Comparison of ENCODE assay signal across 2 cellular contexts in the genomic region with DNA sequence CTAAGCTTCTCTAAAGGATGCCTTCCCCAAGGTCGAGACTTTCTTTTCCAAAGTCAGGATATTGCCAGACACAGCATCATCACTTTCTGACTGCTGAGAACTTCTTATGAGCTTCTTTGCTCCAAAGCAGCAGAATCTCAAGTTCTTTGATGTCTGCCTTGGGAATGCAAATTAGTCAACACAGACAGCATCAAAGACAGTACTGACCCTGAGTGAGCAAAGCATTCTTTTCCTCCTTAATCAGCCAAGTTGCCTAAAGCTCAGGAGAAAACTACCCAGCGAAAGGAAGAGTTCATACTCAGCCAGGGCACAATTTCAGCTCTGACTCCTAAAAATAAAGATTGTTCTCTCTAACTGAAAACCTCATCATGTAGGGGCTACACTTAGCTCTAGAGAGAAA.
TF ChIP-seq lines count a peak whose summit lies in the region.

No MANE protein-coding gene starts in this region.

TF ChIP-seq in SK-N-SH treated with all-trans-retinoic acid at 6 μM for 48 hours, 23 proteins besides CTCF, POLR2A, EP300 and RAD21 (continued from another document):
- TF ChIP-seq, protein P1, sequence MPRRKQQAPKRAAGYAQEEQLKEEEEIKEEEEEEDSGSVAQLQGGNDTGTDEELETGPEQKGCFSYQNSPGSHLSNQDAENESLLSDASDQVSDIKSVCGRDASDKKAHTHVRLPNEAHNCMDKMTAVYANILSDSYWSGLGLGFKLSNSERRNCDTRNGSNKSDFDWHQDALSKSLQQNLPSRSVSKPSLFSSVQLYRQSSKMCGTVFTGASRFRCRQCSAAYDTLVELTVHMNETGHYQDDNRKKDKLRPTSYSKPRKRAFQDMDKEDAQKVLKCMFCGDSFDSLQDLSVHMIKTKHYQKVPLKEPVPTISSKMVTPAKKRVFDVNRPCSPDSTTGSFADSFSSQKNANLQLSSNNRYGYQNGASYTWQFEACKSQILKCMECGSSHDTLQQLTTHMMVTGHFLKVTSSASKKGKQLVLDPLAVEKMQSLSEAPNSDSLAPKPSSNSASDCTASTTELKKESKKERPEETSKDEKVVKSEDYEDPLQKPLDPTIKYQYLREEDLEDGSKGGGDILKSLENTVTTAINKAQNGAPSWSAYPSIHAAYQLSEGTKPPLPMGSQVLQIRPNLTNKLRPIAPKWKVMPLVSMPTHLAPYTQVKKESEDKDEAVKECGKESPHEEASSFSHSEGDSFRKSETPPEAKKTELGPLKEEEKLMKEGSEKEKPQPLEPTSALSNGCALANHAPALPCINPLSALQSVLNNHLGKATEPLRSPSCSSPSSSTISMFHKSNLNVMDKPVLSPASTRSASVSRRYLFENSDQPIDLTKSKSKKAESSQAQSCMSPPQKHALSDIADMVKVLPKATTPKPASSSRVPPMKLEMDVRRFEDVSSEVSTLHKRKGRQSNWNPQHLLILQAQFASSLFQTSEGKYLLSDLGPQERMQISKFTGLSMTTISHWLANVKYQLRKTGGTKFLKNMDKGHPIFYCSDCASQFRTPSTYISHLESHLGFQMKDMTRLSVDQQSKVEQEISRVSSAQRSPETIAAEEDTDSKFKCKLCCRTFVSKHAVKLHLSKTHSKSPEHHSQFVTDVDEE (CRISPR knock-in tag; IDR thresholded peaks at IDR 0.05), result no peak
- TF ChIP-seq TOX (CRISPR knock-in tag; IDR thresholded peaks at IDR 0.05; ENCODE audit: borderline replicate concordance), result no peak
- no peak for TF ChIP-seq TCF4 (CRISPR knock-in tag; IDR thresholded peaks at IDR 0.05; ENCODE audit: borderline replicate concordance)
- no peak for TF ChIP-seq ZNF565 (CRISPR knock-in tag; conservative IDR thresholded peaks at IDR 0.05; ENCODE audit: low read depth)
- TF ChIP-seq BACH2 (CRISPR knock-in tag; IDR thresholded peaks at IDR 0.05; ENCODE audit: borderline replicate concordance), result no peak
- TF ChIP-seq ZFP30 (CRISPR knock-in tag; IDR thresholded peaks at IDR 0.05), result no peak
- TF ChIP-seq, protein P2, sequence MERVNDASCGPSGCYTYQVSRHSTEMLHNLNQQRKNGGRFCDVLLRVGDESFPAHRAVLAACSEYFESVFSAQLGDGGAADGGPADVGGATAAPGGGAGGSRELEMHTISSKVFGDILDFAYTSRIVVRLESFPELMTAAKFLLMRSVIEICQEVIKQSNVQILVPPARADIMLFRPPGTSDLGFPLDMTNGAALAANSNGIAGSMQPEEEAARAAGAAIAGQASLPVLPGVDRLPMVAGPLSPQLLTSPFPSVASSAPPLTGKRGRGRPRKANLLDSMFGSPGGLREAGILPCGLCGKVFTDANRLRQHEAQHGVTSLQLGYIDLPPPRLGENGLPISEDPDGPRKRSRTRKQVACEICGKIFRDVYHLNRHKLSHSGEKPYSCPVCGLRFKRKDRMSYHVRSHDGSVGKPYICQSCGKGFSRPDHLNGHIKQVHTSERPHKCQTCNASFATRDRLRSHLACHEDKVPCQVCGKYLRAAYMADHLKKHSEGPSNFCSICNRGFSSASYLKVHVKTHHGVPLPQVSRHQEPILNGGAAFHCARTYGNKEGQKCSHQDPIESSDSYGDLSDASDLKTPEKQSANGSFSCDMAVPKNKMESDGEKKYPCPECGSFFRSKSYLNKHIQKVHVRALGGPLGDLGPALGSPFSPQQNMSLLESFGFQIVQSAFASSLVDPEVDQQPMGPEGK (CRISPR knock-in tag; IDR thresholded peaks at IDR 0.05; ENCODE audit: borderline replicate concordance), result no peak
- TF ChIP-seq RARB (CRISPR knock-in tag; IDR thresholded peaks at IDR 0.05), result no peak
- TF ChIP-seq ARNTL (CRISPR knock-in tag; IDR thresholded peaks at IDR 0.05; ENCODE audit: borderline replicate concordance, low read depth), result no peak
- no peak for TF ChIP-seq ISL1 (CRISPR knock-in tag; IDR thresholded peaks at IDR 0.05)
- TF ChIP-seq ZFP3 (CRISPR knock-in tag; IDR thresholded peaks at IDR 0.05), result no peak
- TF ChIP-seq, protein P3, sequence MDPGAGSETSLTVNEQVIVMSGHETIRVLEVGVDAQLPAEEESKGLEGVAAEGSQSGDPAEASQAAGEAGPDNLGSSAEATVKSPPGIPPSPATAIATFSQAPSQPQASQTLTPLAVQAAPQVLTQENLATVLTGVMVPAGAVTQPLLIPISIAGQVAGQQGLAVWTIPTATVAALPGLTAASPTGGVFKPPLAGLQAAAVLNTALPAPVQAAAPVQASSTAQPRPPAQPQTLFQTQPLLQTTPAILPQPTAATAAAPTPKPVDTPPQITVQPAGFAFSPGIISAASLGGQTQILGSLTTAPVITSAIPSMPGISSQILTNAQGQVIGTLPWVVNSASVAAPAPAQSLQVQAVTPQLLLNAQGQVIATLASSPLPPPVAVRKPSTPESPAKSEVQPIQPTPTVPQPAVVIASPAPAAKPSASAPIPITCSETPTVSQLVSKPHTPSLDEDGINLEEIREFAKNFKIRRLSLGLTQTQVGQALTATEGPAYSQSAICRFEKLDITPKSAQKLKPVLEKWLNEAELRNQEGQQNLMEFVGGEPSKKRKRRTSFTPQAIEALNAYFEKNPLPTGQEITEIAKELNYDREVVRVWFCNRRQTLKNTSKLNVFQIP (CRISPR knock-in tag; IDR thresholded peaks at IDR 0.05; ENCODE audit: borderline replicate concordance, low read depth), result no peak
- TF ChIP-seq, protein P4, sequence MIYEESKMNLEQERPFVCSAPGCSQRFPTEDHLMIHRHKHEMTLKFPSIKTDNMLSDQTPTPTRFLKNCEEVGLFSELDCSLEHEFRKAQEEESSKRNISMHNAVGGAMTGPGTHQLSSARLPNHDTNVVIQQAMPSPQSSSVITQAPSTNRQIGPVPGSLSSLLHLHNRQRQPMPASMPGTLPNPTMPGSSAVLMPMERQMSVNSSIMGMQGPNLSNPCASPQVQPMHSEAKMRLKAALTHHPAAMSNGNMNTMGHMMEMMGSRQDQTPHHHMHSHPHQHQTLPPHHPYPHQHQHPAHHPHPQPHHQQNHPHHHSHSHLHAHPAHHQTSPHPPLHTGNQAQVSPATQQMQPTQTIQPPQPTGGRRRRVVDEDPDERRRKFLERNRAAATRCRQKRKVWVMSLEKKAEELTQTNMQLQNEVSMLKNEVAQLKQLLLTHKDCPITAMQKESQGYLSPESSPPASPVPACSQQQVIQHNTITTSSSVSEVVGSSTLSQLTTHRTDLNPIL (CRISPR knock-in tag; IDR thresholded peaks at IDR 0.05; ENCODE audit: low read depth), result no peak
- TF ChIP-seq ZC3H10 (CRISPR knock-in tag; IDR thresholded peaks at IDR 0.05), result no peak
- TF ChIP-seq, protein P5, sequence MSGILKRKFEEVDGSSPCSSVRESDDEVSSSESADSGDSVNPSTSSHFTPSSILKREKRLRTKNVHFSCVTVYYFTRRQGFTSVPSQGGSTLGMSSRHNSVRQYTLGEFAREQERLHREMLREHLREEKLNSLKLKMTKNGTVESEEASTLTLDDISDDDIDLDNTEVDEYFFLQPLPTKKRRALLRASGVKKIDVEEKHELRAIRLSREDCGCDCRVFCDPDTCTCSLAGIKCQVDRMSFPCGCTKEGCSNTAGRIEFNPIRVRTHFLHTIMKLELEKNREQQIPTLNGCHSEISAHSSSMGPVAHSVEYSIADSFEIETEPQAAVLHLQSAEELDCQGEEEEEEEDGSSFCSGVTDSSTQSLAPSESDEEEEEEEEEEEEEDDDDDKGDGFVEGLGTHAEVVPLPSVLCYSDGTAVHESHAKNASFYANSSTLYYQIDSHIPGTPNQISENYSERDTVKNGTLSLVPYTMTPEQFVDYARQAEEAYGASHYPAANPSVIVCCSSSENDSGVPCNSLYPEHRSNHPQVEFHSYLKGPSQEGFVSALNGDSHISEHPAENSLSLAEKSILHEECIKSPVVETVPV (CRISPR knock-in tag; IDR thresholded peaks at IDR 0.05), result no peak
- no peak for TF ChIP-seq SNAI2 (CRISPR knock-in tag; IDR thresholded peaks at IDR 0.05)
- TF ChIP-seq GLIS3 (CRISPR knock-in tag; IDR thresholded peaks at IDR 0.05), result no peak

TF ChIP-seq in HepG2, 621 proteins besides CTCF, POLR2A, EP300 and RAD21 (continued from another document):
- TF ChIP-seq, protein P6, sequence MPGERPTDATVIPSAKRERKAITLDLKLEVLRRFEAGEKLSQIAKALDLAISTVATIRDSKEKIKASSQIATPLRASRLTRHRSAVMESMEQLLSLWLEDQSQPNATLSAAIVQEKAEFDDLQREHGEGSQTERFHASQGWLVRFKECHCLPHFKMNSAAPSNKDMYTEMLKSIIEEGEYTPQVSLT (CRISPR knock-in tag; IDR thresholded peaks at IDR 0.05; ENCODE audit: borderline replicate concordance, low read depth), result no peak
- TF ChIP-seq SIX4 (CRISPR knock-in tag; IDR thresholded peaks at IDR 0.05) (no peak), GTF2F1 (IDR thresholded peaks at IDR 0.05; ENCODE audit: low read length) (no peak), ZNF136 (CRISPR knock-in tag; IDR thresholded peaks at IDR 0.05; ENCODE audit: low read depth) (no peak)
- TF ChIP-seq, protein P7, sequence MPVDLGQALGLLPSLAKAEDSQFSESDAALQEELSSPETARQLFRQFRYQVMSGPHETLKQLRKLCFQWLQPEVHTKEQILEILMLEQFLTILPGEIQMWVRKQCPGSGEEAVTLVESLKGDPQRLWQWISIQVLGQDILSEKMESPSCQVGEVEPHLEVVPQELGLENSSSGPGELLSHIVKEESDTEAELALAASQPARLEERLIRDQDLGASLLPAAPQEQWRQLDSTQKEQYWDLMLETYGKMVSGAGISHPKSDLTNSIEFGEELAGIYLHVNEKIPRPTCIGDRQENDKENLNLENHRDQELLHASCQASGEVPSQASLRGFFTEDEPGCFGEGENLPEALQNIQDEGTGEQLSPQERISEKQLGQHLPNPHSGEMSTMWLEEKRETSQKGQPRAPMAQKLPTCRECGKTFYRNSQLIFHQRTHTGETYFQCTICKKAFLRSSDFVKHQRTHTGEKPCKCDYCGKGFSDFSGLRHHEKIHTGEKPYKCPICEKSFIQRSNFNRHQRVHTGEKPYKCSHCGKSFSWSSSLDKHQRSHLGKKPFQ (CRISPR knock-in tag; IDR thresholded peaks at IDR 0.05; ENCODE audit: insufficient replicate concordance), result no peak
